ENCODE assay signal across 8 cellular contexts in genomic region chr1:27915082-27915575, GRCh38. TPM values are rescaled to one million over a fixed set of nuclear protein-coding genes. Genes with fewer than 3 reads are reported as not detected.
DNase-seq lines count a peak whose midpoint lies in the region; ATAC-seq and TF ChIP-seq lines count a peak whose summit lies in the region.

No MANE protein-coding gene starts in this region.

- peak overlapping the region; percentile 49 for H3K27ac ChIP-seq in layer of hippocampus (ENCODE audit: low read depth, low read length)
- peak overlapping the region; percentile 67 to 85 for H3K27ac ChIP-seq in testis

- peak; percentile 0 for ATAC-seq in activated CD4-positive, alpha-beta T cell treated with anti-CD3 and anti-CD28 coated beads for 36 hours
- ATAC-seq in activated CD8-positive, alpha-beta T cell treated with anti-CD3 and anti-CD28 coated beads, Interleukin-2, amount 10 ng/mL, durations not matched to agents 7 days and 5 days = no peak
- no peak for ATAC-seq in HG02885 (IDR thresholded peaks at IDR 0.05; ENCODE audit: poor library complexity, unreplicated experiment)

- CTCF ChIA-PET in activated CD4-positive, alpha-beta T cell treated with anti-CD3 and anti-CD28 coated beads for 36 hours (lab: Charles Lee) = no interaction called here
- CTCF ChIA-PET in activated CD8-positive, alpha-beta T cell treated with anti-CD3 and anti-CD28 coated beads, Interleukin-2, amount 10 ng/mL, durations not matched to agents 7 days and 5 days (lab: Charles Lee) = no interaction called here

- H3K4me3 ChIP-seq in testis = peak overlapping the region; percentile 70 to 72

- H3K9me3 ChIP-seq in testis = no peaks in the 10 kb centered on the region

- no peaks in the 10 kb centered on the region for H3K27me3 ChIP-seq in layer of hippocampus (ENCODE audit: control insufficient read depth, insufficient read depth, low read length)
- H3K27me3 ChIP-seq in testis = no peaks in the 10 kb centered on the region

- H3K4me3 Mint-ChIP-seq in activated CD4-positive, alpha-beta T cell treated with anti-CD3 and anti-CD28 coated beads for 36 hours = peak overlapping the region; percentile 94
- no peak overlapping the region for H3K4me3 Mint-ChIP-seq in activated CD8-positive, alpha-beta T cell treated with anti-CD3 and anti-CD28 coated beads, Interleukin-2, amount 10 ng/mL, durations not matched to agents 7 days and 5 days

- peaks cover 3% of the 10 kb centered on the region for H3K9me3 Mint-ChIP-seq in activated CD4-positive, alpha-beta T cell treated with anti-CD3 and anti-CD28 coated beads for 36 hours (ENCODE audit: low read depth)
- no peaks in the 10 kb centered on the region for H3K9me3 Mint-ChIP-seq in activated CD8-positive, alpha-beta T cell treated with anti-CD3 and anti-CD28 coated beads, Interleukin-2, amount 10 ng/mL, durations not matched to agents 7 days and 5 days (ENCODE audit: insufficient read depth)

- no peak for TF ChIP-seq POLR2A in testis (IDR thresholded peaks at IDR 0.05)

- TF ChIP-seq CTCF in testis (IDR thresholded peaks at IDR 0.05) = no peak

- H3K36me3 Mint-ChIP-seq in activated CD4-positive, alpha-beta T cell treated with anti-CD3 and anti-CD28 coated beads for 36 hours (ENCODE audit: low read depth) = peaks cover 28% of the 10 kb centered on the region
- H3K36me3 Mint-ChIP-seq in activated CD8-positive, alpha-beta T cell treated with anti-CD3 and anti-CD28 coated beads, Interleukin-2, amount 10 ng/mL, durations not matched to agents 7 days and 5 days (ENCODE audit: low read depth) = peaks cover 27% of the 10 kb centered on the region

- peaks cover 24% of the 10 kb centered on the region for H3K4me1 Mint-ChIP-seq in activated CD4-positive, alpha-beta T cell treated with anti-CD3 and anti-CD28 coated beads for 36 hours
- H3K4me1 Mint-ChIP-seq in activated CD8-positive, alpha-beta T cell treated with anti-CD3 and anti-CD28 coated beads, Interleukin-2, amount 10 ng/mL, durations not matched to agents 7 days and 5 days (ENCODE audit: low read depth) = peaks cover 25% of the 10 kb centered on the region

- POLR2A ChIA-PET in activated CD4-positive, alpha-beta T cell treated with anti-CD3 and anti-CD28 coated beads for 36 hours (lab: Charles Lee) = interaction anchor here (0.6 to 0.7 kb wide), 2 partner anchors 23 to 81 kb away, joined by 3 to 6 read pairs; no protein-coding TSS in a partner anchor
- POLR2A ChIA-PET in activated CD8-positive, alpha-beta T cell treated with anti-CD3 and anti-CD28 coated beads, Interleukin-2, amount 10 ng/mL, durations not matched to agents 7 days and 5 days (lab: Charles Lee) = no interaction called here

- no peak for DNase-seq in activated CD4-positive, alpha-beta T cell treated with anti-CD3 and anti-CD28 coated beads for 36 hours
- DNase-seq in activated CD4-positive, alpha-beta T cell treated with anti-CD3 and anti-CD28 coated beads for 1 hour = no peak
- no peak for DNase-seq in activated CD8-positive, alpha-beta T cell treated with anti-CD3 and anti-CD28 coated beads, Interleukin-2, amount 10 ng/mL, durations not matched to agents 7 days and 5 days
- DNase-seq in testis (no peak), H4 (ENCODE audit: low spot score) (no peak), cerebellar nuclear complex (lab: John Stamatoyannopoulos, UW) (no peak)

- H3K36me3 ChIP-seq in testis (ENCODE audit: low read depth, missing control alignments) = no peaks in the 10 kb centered on the region

- peaks cover 4% of the 10 kb centered on the region for H3K4me1 ChIP-seq in testis

- intact Hi-C loops in activated CD4-positive, alpha-beta T cell treated with anti-CD3 and anti-CD28 coated beads for 36 hours (cut with DNase I, micrococcal nuclease) = no loop called here
- intact Hi-C loops in testis (cut with DNase I; ENCODE audit: low total_unique reads) = no loop called here

- H3K27ac Mint-ChIP-seq in activated CD4-positive, alpha-beta T cell treated with anti-CD3 and anti-CD28 coated beads for 36 hours = peak overlapping the region; percentile 100
- peak overlapping the region; percentile 99 for H3K27ac Mint-ChIP-seq in activated CD8-positive, alpha-beta T cell treated with anti-CD3 and anti-CD28 coated beads, Interleukin-2, amount 10 ng/mL, durations not matched to agents 7 days and 5 days

- H3K27me3 Mint-ChIP-seq in activated CD4-positive, alpha-beta T cell treated with anti-CD3 and anti-CD28 coated beads for 36 hours = no peaks in the 10 kb centered on the region
- H3K27me3 Mint-ChIP-seq in activated CD8-positive, alpha-beta T cell treated with anti-CD3 and anti-CD28 coated beads, Interleukin-2, amount 10 ng/mL, durations not matched to agents 7 days and 5 days (ENCODE audit: low read depth) = peaks cover 13% of the 10 kb centered on the region

- WGBS in testis, 2 donors = 30 to 42% methylated on average over 7 of the region's 7 CpGs

RNA-seq across cellular contexts. Expression of gene RPA2, which starts 0.8 kb away (rescaled TPM):
- 10 to 100 TPM; 70.2 to 72.8 TPM for total RNA-seq in activated CD4-positive, alpha-beta T cell treated with anti-CD3 and anti-CD28 coated beads for 36 hours
- 10 to 100 TPM; 79.0 to 81.0 TPM for total RNA-seq in activated CD8-positive, alpha-beta T cell treated with anti-CD3 and anti-CD28 coated beads, Interleukin-2, amount 10 ng/mL, durations not matched to agents 7 days and 5 days
- 10 to 100 TPM; 67.7 to 71.3 TPM for total RNA-seq in testis
- 131 TPM for polyA plus RNA-seq in testis (ENCODE audit: insufficient read depth, low read depth, low replicate concordance)
- total RNA-seq in H4 (2014; rRNA removed; shearing (Covaris generic)) = 78.6 and 83.9 TPM in 2 replicates

RNA-seq across cellular contexts. Expression of gene SMPDL3B, which starts 19.7 kb away (rescaled TPM):
- under 1 TPM; 0.53 to 0.55 TPM for total RNA-seq in activated CD4-positive, alpha-beta T cell treated with anti-CD3 and anti-CD28 coated beads for 36 hours
- total RNA-seq in activated CD8-positive, alpha-beta T cell treated with anti-CD3 and anti-CD28 coated beads, Interleukin-2, amount 10 ng/mL, durations not matched to agents 7 days and 5 days = under 1 TPM; 0.76 to 0.82 TPM
- 1 to 10 TPM; 2.1 to 2.5 TPM for total RNA-seq in testis
- 2.7 TPM for polyA plus RNA-seq in testis (ENCODE audit: insufficient read depth, low read depth, low replicate concordance)
- 0.23 and 1.6 TPM in 2 replicates for total RNA-seq in H4 (2014; rRNA removed; shearing (Covaris generic))

RNA-seq across cellular contexts. Expression of gene THEMIS2, which starts 42.8 kb away (rescaled TPM):
- 10 to 100 TPM; 14.2 to 16.2 TPM for total RNA-seq in activated CD4-positive, alpha-beta T cell treated with anti-CD3 and anti-CD28 coated beads for 36 hours
- total RNA-seq in activated CD8-positive, alpha-beta T cell treated with anti-CD3 and anti-CD28 coated beads, Interleukin-2, amount 10 ng/mL, durations not matched to agents 7 days and 5 days = 10 to 100 TPM; 35.9 to 39.9 TPM
- 100 to 1,000 TPM; 103 to 132 TPM for total RNA-seq in testis
- 56.9 TPM for polyA plus RNA-seq in testis (ENCODE audit: insufficient read depth, low read depth, low replicate concordance)
- 0.75 and 2.6 TPM in 2 replicates for total RNA-seq in H4 (2014; rRNA removed; shearing (Covaris generic))

RNA-seq across cellular contexts. Expression of gene XKR8, which starts 44.6 kb away (rescaled TPM):
- 1 to 10 TPM; 4.2 to 6.0 TPM for total RNA-seq in activated CD4-positive, alpha-beta T cell treated with anti-CD3 and anti-CD28 coated beads for 36 hours
- 1 to 10 TPM; 8.0 TPM for total RNA-seq in activated CD8-positive, alpha-beta T cell treated with anti-CD3 and anti-CD28 coated beads, Interleukin-2, amount 10 ng/mL, durations not matched to agents 7 days and 5 days
- 10 to 100 TPM; 10.9 to 11.7 TPM for total RNA-seq in testis
- 7.8 TPM for polyA plus RNA-seq in testis (ENCODE audit: insufficient read depth, low read depth, low replicate concordance)
- total RNA-seq in H4 (2014; rRNA removed; shearing (Covaris generic)) = not detected in 2 replicates
